8 cellular contexts compared by ENCODE assay signal in the genomic region with DNA sequence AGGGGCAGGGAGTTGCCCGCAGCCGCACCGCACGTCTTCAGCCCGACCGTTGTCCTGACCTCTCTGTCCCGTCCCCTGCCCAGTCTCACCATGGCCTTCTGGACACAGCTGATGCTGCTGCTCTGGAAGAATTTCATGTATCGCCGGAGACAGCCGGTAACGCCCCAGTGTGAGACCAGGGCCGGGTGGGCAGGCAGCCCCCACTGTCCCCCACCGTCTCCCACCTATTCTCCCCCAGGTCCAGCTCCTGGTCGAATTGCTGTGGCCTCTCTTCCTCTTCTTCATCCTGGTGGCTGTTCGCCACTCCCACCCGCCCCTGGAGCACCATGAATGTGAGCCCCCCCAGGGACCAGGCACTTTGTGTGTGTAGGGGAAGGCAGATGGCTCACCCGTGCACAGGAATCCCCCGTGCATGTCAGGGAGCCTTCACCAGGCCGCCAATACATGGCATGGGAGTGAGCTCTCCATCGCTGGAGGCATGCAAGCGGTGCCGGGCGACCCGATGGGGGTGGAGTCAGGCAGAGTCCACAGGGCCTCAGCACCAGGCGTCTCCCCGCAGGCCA. TPM values are rescaled to one million over a fixed set of nuclear protein-coding genes. Genes with fewer than 3 reads are reported as not detected.
A peak's percentile ranks its signal among the peaks of the same experiment; 100 is the strongest.
DNase-seq lines count a peak whose midpoint lies in the region; ATAC-seq, FAIRE-seq and TF ChIP-seq lines count a peak whose summit lies in the region.

No MANE protein-coding gene starts in this region.

- H2BK12ac ChIP-seq in mesenchymal stem cell (ENCODE audit: low read length in 2 of 2): peak overlapping the region; percentile 15 to 18

- no peak overlapping the region for H2BK120ac ChIP-seq in mesenchymal stem cell (ENCODE audit: low read depth, low read length)

- H2AFZ ChIP-seq in GM12878 (ENCODE audit: control insufficient read depth, low read depth, low read length) (peak overlapping the region; percentile 57), mesenchymal stem cell (ENCODE audit: low read depth, low read length) (peak overlapping the region; percentile 80)

- H3K4me1 ChIP-seq in heart right ventricle (peaks cover 5 to 56% (median 29%) of the 10 kb centered on the region in 9 donors), GM12878 (ENCODE audit: control insufficient read depth, insufficient read depth, low read length) (peaks cover 32% of the 10 kb centered on the region), mesenchymal stem cell (ENCODE audit: control insufficient read depth, insufficient read depth, low read depth, low read length) (peaks cover 37% of the 10 kb centered on the region), vagina (peaks cover 36% of the 10 kb centered on the region)

- 0 out of 2 replicates have a peak, but pooled peaks cover 3% of the 10 kb centered on the region for H3K79me2 ChIP-seq in GM12878 (ENCODE audit: control insufficient read depth, insufficient read depth, low read length)

- peak overlapping the region in 1 of 2 experiments; percentile 22 for H3K18ac ChIP-seq in mesenchymal stem cell (ENCODE audit: low read depth in 1 of 2, low read length in 2 of 2)

- H2BK5ac ChIP-seq in mesenchymal stem cell (ENCODE audit: low read depth, low read length, poor library complexity, severe bottlenecking): no peak overlapping the region

- H4K20me1 ChIP-seq in GM12878 (ENCODE audit: control insufficient read depth, insufficient read depth): no peaks in the 10 kb centered on the region

- WGBS in heart right ventricle, 2 donors: 36 to 38% methylated on average over 26 of the region's 26 CpGs
- 38% methylated on average over 24 of the region's 26 CpGs for WGBS in GM12878 (ENCODE audit: insufficient coverage, insufficient replicate concordance, low lambda C conversion rate, missing lambda C conversion rate)
- WGBS in mesenchymal stem cell: 62% methylated on average over 26 of the region's 26 CpGs

- BruUV-seq in GM12878 (replicated peaks; lab: Mats Ljungman, UMichigan): no TSS peak

- TF ChIP-seq EP300 in GM12878 (IDR thresholded peaks at IDR 0.05; ENCODE audit: borderline replicate concordance in 1 of 2, control insufficient read depth in 1 of 2, low read depth in 2 of 2, low read length in 2 of 2): no peak

- TF ChIP-seq POLR2A in GM12878 (IDR thresholded peaks at IDR 0.05; ENCODE audit: low read depth, low read length) (no peak), vagina (IDR thresholded peaks at IDR 0.05) (no peak)

- peaks cover 3% of the 10 kb centered on the region for H3K79me1 ChIP-seq in mesenchymal stem cell (replicated peaks; ENCODE audit: low read length, poor library complexity, severe bottlenecking)

- peak overlapping the region in 1 of 2 experiments; percentile 13 for H3K4ac ChIP-seq in mesenchymal stem cell (ENCODE audit: low read depth in 1 of 2, low read length in 2 of 2)

- H2BK15ac ChIP-seq in mesenchymal stem cell (ENCODE audit: low read depth, poor library complexity, severe bottlenecking): no peak overlapping the region

- no peaks in the 10 kb centered on the region for H3K9me3 ChIP-seq in heart right ventricle
- H3K9me3 ChIP-seq in GM12878 (replicated peaks; ENCODE audit: control insufficient read depth, insufficient read depth, low read length): no peaks in the 10 kb centered on the region; the same call in 2 of the 3 replicates
- no peaks in the 10 kb centered on the region for H3K9me3 ChIP-seq in mesenchymal stem cell (ENCODE audit: control insufficient read depth, low read length)
- no peaks in the 10 kb centered on the region for H3K9me3 ChIP-seq in vagina

- H4K91ac ChIP-seq in mesenchymal stem cell (ENCODE audit: low read length): no peak overlapping the region

- H3K23ac ChIP-seq in mesenchymal stem cell (ENCODE audit: low read length in 2 of 2): no peak overlapping the region

- H3K36me3 ChIP-seq in heart right ventricle (peaks cover 0 to 20% (median 0%) of the 10 kb centered on the region in 9 donors), GM12878 (ENCODE audit: control insufficient read depth in 2 of 2, insufficient read depth in 2 of 2, low read length in 1 of 2) (peaks cover 2 to 4% of the 10 kb centered on the region in 2 experiments; a peak in 3 of 4 replicates), mesenchymal stem cell (ENCODE audit: control insufficient read depth in 1 of 2, insufficient read depth in 2 of 2, low read depth in 1 of 2, low read length in 2 of 2) (peaks cover 19 to 66% of the 10 kb centered on the region in 2 experiments), vagina (peaks cover 0 to 12% of the 10 kb centered on the region in 2 donors)

- no peak overlapping the region for H2AK5ac ChIP-seq in mesenchymal stem cell (ENCODE audit: low read length, severe bottlenecking)

- no peak for TF ChIP-seq RAD21 in GM12878 (IDR thresholded peaks at IDR 0.05; ENCODE audit: insufficient read depth, low read depth, low read length)

- no peaks in the 10 kb centered on the region for H3K27me3 ChIP-seq in heart right ventricle
- H3K27me3 ChIP-seq in GM12878 (replicated peaks in 1 of 2; ENCODE audit: control insufficient read depth in 2 of 2, insufficient read depth in 2 of 2, low read length in 1 of 2): no peaks in the 10 kb centered on the region
- no peaks in the 10 kb centered on the region for H3K27me3 ChIP-seq in mesenchymal stem cell (ENCODE audit: control insufficient read depth in 1 of 2, insufficient read depth in 1 of 2, low read length in 2 of 2)
- H3K27me3 ChIP-seq in vagina: no peaks in the 10 kb centered on the region

- 0 out of 2 replicates have a peak overlapping the region, but pooled peaks have one; percentile 25 for H3K9ac ChIP-seq in GM12878 (ENCODE audit: control insufficient read depth, insufficient read depth, low read length)
- peak overlapping the region; percentile 51 for H3K9ac ChIP-seq in mesenchymal stem cell (ENCODE audit: low read length)

- H3K4me2 ChIP-seq in GM12878 (ENCODE audit: control insufficient read depth, insufficient read depth): peak overlapping the region; percentile 73
- peak overlapping the region; percentile 88 for H3K4me2 ChIP-seq in mesenchymal stem cell (ENCODE audit: low read length, poor library complexity, severe bottlenecking)

- no peak for TF ChIP-seq CTCF in heart right ventricle (IDR thresholded peaks at IDR 0.05)
- no peak for TF ChIP-seq CTCF in GM12878 (IDR thresholded peaks at IDR 0.05 in 2 of 3, conservative IDR thresholded peaks at IDR 0.05 in 1 of 3; ENCODE audit: control insufficient read depth in 2 of 3, extremely low read depth in 1 of 3, insufficient read depth in 1 of 3, low read depth in 3 of 3, low read length in 3 of 3)
- TF ChIP-seq CTCF in vagina (IDR thresholded peaks at IDR 0.05): no peak

- peak overlapping the region in 9 of 10 donors; percentile 30 to 73 (median 63) for H3K4me3 ChIP-seq in heart right ventricle
- peak overlapping the region; percentile 46; the same call in 1 of the 2 replicates for H3K4me3 ChIP-seq in GM12878
- H3K4me3 ChIP-seq in mesenchymal stem cell (ENCODE audit: insufficient read depth in 1 of 2, low read depth in 1 of 2, low read length in 2 of 2): peak overlapping the region; percentile 38 to 86
- H3K4me3 ChIP-seq in vagina: peak overlapping the region; percentile 51 to 55

- POLR2A ChIA-PET in GM12878 (lab: Charles Lee): interaction anchor here (0.6 to 6.3 kb wide), 5 partner anchors 8 to 36 kb away, joined by 4 to 83 read pairs (median 6); a partner anchor contains a TSS

- in situ Hi-C loops in GM12878 (cut with MboI): no loop called here

- CTCF ChIA-PET in GM12878 (lab: Yijun Ruan, JAX): interaction anchor here (0.8 to 2.3 kb wide), 6 partner anchors 17 to 203 kb away, joined by 3 to 10 read pairs (median 3); no protein-coding TSS in a partner anchor

- SMC1A ChIA-PET in GM12878 (lab: Charles Lee; ENCODE audit: uncharacterized antibody, unreplicated experiment): interaction anchor here (0.9 to 5.9 kb wide), 2 partner anchors 13 to 92 kb away, joined by 3 to 22 read pairs; no protein-coding TSS in a partner anchor

- peak overlapping the region in 4 of 10 donors; percentile 13 to 92 (median 26) for H3K27ac ChIP-seq in heart right ventricle
- no peak overlapping the region for H3K27ac ChIP-seq in GM12878 (ENCODE audit: control insufficient read depth, insufficient read depth)
- no peak overlapping the region for H3K27ac ChIP-seq in mesenchymal stem cell (ENCODE audit: low read length, poor library complexity, severe bottlenecking)
- H3K27ac ChIP-seq in vagina: no peak overlapping the region

- no peak for FAIRE-seq in GM12878 (lab: Jason Lieb, UNC)

- intact Hi-C loops in heart right ventricle (cut with DNase I) (loop anchor here in 6 of 10 donors (2.0 to 10.0 kb wide), 5 partner anchors 41 to 56 kb away; a partner anchor contains a TSS), left ventricle myocardium superior (cut with micrococcal nuclease) (no loop called here), GM12878 (cut with micrococcal nuclease; ENCODE audit: unreplicated experiment) (loop anchor here (2.0 kb wide), 1 partner anchor 21 kb away; no protein-coding TSS in a partner anchor), vagina (cut with DNase I) (no loop called here)

- ATAC-seq in heart right ventricle (peak in 3 of 8 donors; percentile 0 to 2 (median 2)), left ventricle myocardium superior (no peak), GM12878 (no peak), HG02571 (IDR thresholded peaks at IDR 0.05; ENCODE audit: unreplicated experiment) (no peak)

- H3K14ac ChIP-seq in mesenchymal stem cell (ENCODE audit: low read length in 2 of 2): peak overlapping the region in 1 of 2 experiments; percentile 56

- RAD21 ChIA-PET in GM12878 (lab: Charles Lee; ENCODE audit: unreplicated experiment): interaction anchor here (0.8 to 1.8 kb wide), 5 partner anchors 13 to 72 kb away, joined by 3 to 5 read pairs (median 4); a partner anchor contains a TSS

- no peak for DNase-seq in heart right ventricle
- DNase-seq in left ventricle myocardium superior: no peak
- no peak for DNase-seq in GM12878 (ENCODE audit: low read depth, low spot score)
- DNase-seq in mesenchymal stem cell: no peak
- no peak for DNase-seq in vagina (ENCODE audit: extremely low spot score in 2 of 2)
- no peak for DNase-seq in mucosa of gallbladder (ENCODE audit: low spot score)
- no peak for DNase-seq in NK-92 (lab: John Stamatoyannopoulos, UW; ENCODE audit: unreplicated experiment)

- H4K8ac ChIP-seq in mesenchymal stem cell (ENCODE audit: low read length): no peak overlapping the region

RNA-seq across cellular contexts. Expression of a gene that starts 1.4 kb away (rescaled TPM):
- total RNA-seq in heart right ventricle (10 to 100 TPM in 1 of 10 donors, 1 to 10 TPM in 9; 4.3 to 18.1 (median 5.6) TPM), left ventricle myocardium superior (9.4 TPM), GM12878 (2014; rRNA removed) (14.9 and 18.1 TPM in 2 replicates), GM12878 (2014; rRNA removed; fragmentation: Illumina TruSeq; extraction: Trizol) (5.6 and 7.6 TPM in 2 replicates), GM12878 (2021) (38.7 and 49.5 TPM in 2 replicates), vagina (29.5 TPM), mucosa of gallbladder (49.0 TPM)
- polyA plus RNA-seq in heart right ventricle (10 to 100 TPM in 1 of 2 donors, 1 to 10 TPM in 1; 2.7 to 23.4 TPM), GM12878 (2011; rRNA removed) (3.3 and 5.5 TPM in 2 replicates), GM12878 (2014; fragmentation: Illumina TruSeq; extraction: Trizol) (4.6 and 11.4 TPM in 2 replicates), GM12878 (2014; fragmentation: Nextera tagmentation; extraction: Ambion mirVana) (1 to 10 TPM; 1.0 to 2.9 TPM), GM12878 (2014; rRNA removed) (26.9 and 36.5 TPM in 2 replicates), GM12878 (2016; fragmentation: Nextera tagmentation; extraction: Ambion mirVana) (10 to 100 TPM; 22.0 to 22.1 TPM)
- total RNA-seq in GM12878 (2013; cell fraction: nucleolus; rRNA removed): 50.3 and 55.4 TPM in 2 replicates
- polyA plus RNA-seq in GM12878 (2011; ENCODE audit: low read depth): 16.4 TPM
- 7.0 and 10.0 TPM in 2 replicates for polyA plus RNA-seq in GM12878 (2011; cell fraction: cytosol; rRNA removed)
- polyA plus RNA-seq in GM12878 (2011; cell fraction: nucleus; rRNA removed): 81.6 and 107 TPM in 2 replicates
- polyA plus RNA-seq in GM12878 (2012): 15.2 and 21.6 TPM in 2 replicates
- polyA minus RNA-seq in GM12878 (2011; rRNA and poly(A)+ RNA removed): 4.3 and 9.4 TPM in 2 replicates
- polyA minus RNA-seq in GM12878 (2011; cell fraction: cytosol; rRNA and poly(A)+ RNA removed): 5.8 and 7.9 TPM in 2 replicates
- 24.3 and 39.7 TPM in 2 replicates for polyA minus RNA-seq in GM12878 (2011; cell fraction: nucleus; rRNA and poly(A)+ RNA removed)
- 8.4 TPM for polyA plus RNA-seq in mesenchymal stem cell (2013, experiment 1 of 2)
- 8.4 TPM for polyA plus RNA-seq in mesenchymal stem cell (2013, experiment 2 of 2)

RNA-seq across cellular contexts. Expression of a gene that starts 14.9 kb away (rescaled TPM):
- total RNA-seq in heart right ventricle: 100 to 1,000 TPM in 2 of 10 donors, 10 to 100 TPM in 8; 33.0 to 117 (median 63.5) TPM
- 10 to 100 TPM; 49.0 to 61.2 TPM for polyA plus RNA-seq in heart right ventricle
- 94.0 TPM for total RNA-seq in left ventricle myocardium superior
- total RNA-seq in GM12878 (2013; cell fraction: nucleolus; rRNA removed): 28.5 and 30.8 TPM in 2 replicates
- 154 and 195 TPM in 2 replicates for total RNA-seq in GM12878 (2014; rRNA removed)
- 95.8 and 115 TPM in 2 replicates for total RNA-seq in GM12878 (2014; rRNA removed; fragmentation: Illumina TruSeq; extraction: Trizol)
- total RNA-seq in GM12878 (2021): 289 and 311 TPM in 2 replicates
- 64.3 TPM for polyA plus RNA-seq in GM12878 (2011; ENCODE audit: low read depth)
- polyA plus RNA-seq in GM12878 (2011; rRNA removed): 28.6 and 54.2 TPM in 2 replicates
- polyA plus RNA-seq in GM12878 (2011; cell fraction: cytosol; rRNA removed): 104 and 118 TPM in 2 replicates
- polyA plus RNA-seq in GM12878 (2011; cell fraction: nucleus; rRNA removed): 80.2 and 133 TPM in 2 replicates
- 117 and 149 TPM in 2 replicates for polyA plus RNA-seq in GM12878 (2012)
- polyA plus RNA-seq in GM12878 (2014; fragmentation: Illumina TruSeq; extraction: Trizol): 60.1 and 168 TPM in 2 replicates
- 10 to 100 TPM; 34.7 to 42.5 TPM for polyA plus RNA-seq in GM12878 (2014; fragmentation: Nextera tagmentation; extraction: Ambion mirVana)
- polyA plus RNA-seq in GM12878 (2014; rRNA removed): 177 and 213 TPM in 2 replicates
- 100 to 1,000 TPM; 269 to 273 TPM for polyA plus RNA-seq in GM12878 (2016; fragmentation: Nextera tagmentation; extraction: Ambion mirVana)
- 71.8 and 98.5 TPM in 2 replicates for polyA minus RNA-seq in GM12878 (2011; rRNA and poly(A)+ RNA removed)
- polyA minus RNA-seq in GM12878 (2011; cell fraction: cytosol; rRNA and poly(A)+ RNA removed): 91.4 and 128 TPM in 2 replicates
- 14.9 and 31.0 TPM in 2 replicates for polyA minus RNA-seq in GM12878 (2011; cell fraction: nucleus; rRNA and poly(A)+ RNA removed)
- 374 TPM for polyA plus RNA-seq in mesenchymal stem cell (2013, experiment 1 of 2)
- polyA plus RNA-seq in mesenchymal stem cell (2013, experiment 2 of 2): 362 TPM
- 76.1 TPM for total RNA-seq in vagina
- 104 TPM for total RNA-seq in mucosa of gallbladder

RNA-seq across cellular contexts. Expression of a gene that starts 20.0 kb away (rescaled TPM):
- total RNA-seq in heart right ventricle (not detected), left ventricle myocardium superior (not detected), GM12878 (2014; rRNA removed) (not detected in 2 replicates), GM12878 (2014; rRNA removed; fragmentation: Illumina TruSeq; extraction: Trizol) (not detected in 2 replicates), GM12878 (2021) (not detected in 2 replicates), vagina (not detected), mucosa of gallbladder (not detected)
- polyA plus RNA-seq in heart right ventricle (not detected), GM12878 (2011; rRNA removed) (not detected in 2 replicates), GM12878 (2014; fragmentation: Illumina TruSeq; extraction: Trizol) (not detected in 2 replicates), GM12878 (2014; fragmentation: Nextera tagmentation; extraction: Ambion mirVana) (not detected), GM12878 (2014; rRNA removed) (not detected in 2 replicates), GM12878 (2016; fragmentation: Nextera tagmentation; extraction: Ambion mirVana) (not detected)
- total RNA-seq in GM12878 (2013; cell fraction: nucleolus; rRNA removed): not detected in 2 replicates
- polyA plus RNA-seq in GM12878 (2011; ENCODE audit: low read depth): not detected
- polyA plus RNA-seq in GM12878 (2011; cell fraction: cytosol; rRNA removed): not detected in 2 replicates
- polyA plus RNA-seq in GM12878 (2011; cell fraction: nucleus; rRNA removed): not detected in 2 replicates
- not detected in 2 replicates for polyA plus RNA-seq in GM12878 (2012)
- 1,322 TPM in 1 of 2 replicates, not detected in the other for polyA minus RNA-seq in GM12878 (2011; rRNA and poly(A)+ RNA removed)
- not detected in 2 replicates for polyA minus RNA-seq in GM12878 (2011; cell fraction: cytosol; rRNA and poly(A)+ RNA removed)
- under 0.01 TPM in 1 of 2 replicates, not detected in the other for polyA minus RNA-seq in GM12878 (2011; cell fraction: nucleus; rRNA and poly(A)+ RNA removed)
- not detected for polyA plus RNA-seq in mesenchymal stem cell (2013, experiment 1 of 2)
- polyA plus RNA-seq in mesenchymal stem cell (2013, experiment 2 of 2): not detected

RNA-seq across cellular contexts. Expression of a gene that starts 20.4 kb away (rescaled TPM):
- total RNA-seq in heart right ventricle (100 to 1,000 TPM in 8 of 10 donors, 10 to 100 TPM in 2; 94.3 to 141 (median 111) TPM), left ventricle myocardium superior (122 TPM), GM12878 (2014; rRNA removed) (120 and 143 TPM in 2 replicates), GM12878 (2014; rRNA removed; fragmentation: Illumina TruSeq; extraction: Trizol) (28.6 and 32.3 TPM in 2 replicates), GM12878 (2021) (144 and 155 TPM in 2 replicates), vagina (130 TPM), mucosa of gallbladder (182 TPM)
- polyA plus RNA-seq in heart right ventricle (100 to 1,000 TPM; 144 to 289 TPM), GM12878 (2011; rRNA removed) (35.7 and 77.7 TPM in 2 replicates), GM12878 (2014; fragmentation: Illumina TruSeq; extraction: Trizol) (10.5 and 33.2 TPM in 2 replicates), GM12878 (2014; fragmentation: Nextera tagmentation; extraction: Ambion mirVana) (under 1 TPM; 0.43 to 0.86 TPM), GM12878 (2014; rRNA removed) (184 and 247 TPM in 2 replicates), GM12878 (2016; fragmentation: Nextera tagmentation; extraction: Ambion mirVana) (10 to 100 TPM; 54.4 to 69.6 TPM)
- 180 and 203 TPM in 2 replicates for total RNA-seq in GM12878 (2013; cell fraction: nucleolus; rRNA removed)
- 27.3 TPM for polyA plus RNA-seq in GM12878 (2011; ENCODE audit: low read depth)
- polyA plus RNA-seq in GM12878 (2011; cell fraction: cytosol; rRNA removed): 90.0 and 162 TPM in 2 replicates
- polyA plus RNA-seq in GM12878 (2011; cell fraction: nucleus; rRNA removed): 970 and 990 TPM in 2 replicates
- 108 and 115 TPM in 2 replicates for polyA plus RNA-seq in GM12878 (2012)
- polyA minus RNA-seq in GM12878 (2011; rRNA and poly(A)+ RNA removed): 44.8 and 49.7 TPM in 2 replicates
- polyA minus RNA-seq in GM12878 (2011; cell fraction: cytosol; rRNA and poly(A)+ RNA removed): 18.7 and 26.3 TPM in 2 replicates
- 57.7 and 78.5 TPM in 2 replicates for polyA minus RNA-seq in GM12878 (2011; cell fraction: nucleus; rRNA and poly(A)+ RNA removed)
- polyA plus RNA-seq in mesenchymal stem cell (2013, experiment 1 of 2): 115 TPM
- 119 TPM for polyA plus RNA-seq in mesenchymal stem cell (2013, experiment 2 of 2)

RNA-seq across cellular contexts. Expression of a gene that starts 25.6 kb away (rescaled TPM):
- 10 to 100 TPM in 1 of 10 donors, 1 to 10 TPM in 9; 1.9 to 27.4 (median 4.1) TPM for total RNA-seq in heart right ventricle
- 1 to 10 TPM; 4.4 to 8.6 TPM for polyA plus RNA-seq in heart right ventricle
- 6.0 TPM for total RNA-seq in left ventricle myocardium superior
- total RNA-seq in GM12878 (2013; cell fraction: nucleolus; rRNA removed): 190 and 196 TPM in 2 replicates
- 116 and 146 TPM in 2 replicates for total RNA-seq in GM12878 (2014; rRNA removed)
- total RNA-seq in GM12878 (2014; rRNA removed; fragmentation: Illumina TruSeq; extraction: Trizol): 21.4 and 26.2 TPM in 2 replicates
- 142 and 151 TPM in 2 replicates for total RNA-seq in GM12878 (2021)
- 33.0 TPM for polyA plus RNA-seq in GM12878 (2011; ENCODE audit: low read depth)
- 20.8 and 53.2 TPM in 2 replicates for polyA plus RNA-seq in GM12878 (2011; rRNA removed)
- 64.0 and 103 TPM in 2 replicates for polyA plus RNA-seq in GM12878 (2011; cell fraction: cytosol; rRNA removed)
- 223 and 275 TPM in 2 replicates for polyA plus RNA-seq in GM12878 (2011; cell fraction: nucleus; rRNA removed)
- 85.3 and 105 TPM in 2 replicates for polyA plus RNA-seq in GM12878 (2012)
- 1.4 and 9.8 TPM in 2 replicates for polyA plus RNA-seq in GM12878 (2014; fragmentation: Illumina TruSeq; extraction: Trizol)
- polyA plus RNA-seq in GM12878 (2014; fragmentation: Nextera tagmentation; extraction: Ambion mirVana): 1 to 10 TPM; 1.4 to 7.8 TPM
- 96.0 and 125 TPM in 2 replicates for polyA plus RNA-seq in GM12878 (2014; rRNA removed)
- polyA plus RNA-seq in GM12878 (2016; fragmentation: Nextera tagmentation; extraction: Ambion mirVana): 10 to 100 TPM; 66.6 to 82.6 TPM
- polyA minus RNA-seq in GM12878 (2011; rRNA and poly(A)+ RNA removed): 36.0 and 96.7 TPM in 2 replicates
- polyA minus RNA-seq in GM12878 (2011; cell fraction: cytosol; rRNA and poly(A)+ RNA removed): 45.4 and 45.7 TPM in 2 replicates
- 32.4 and 52.2 TPM in 2 replicates for polyA minus RNA-seq in GM12878 (2011; cell fraction: nucleus; rRNA and poly(A)+ RNA removed)
- polyA plus RNA-seq in mesenchymal stem cell (2013, experiment 1 of 2): 0.17 TPM
- 0.15 TPM for polyA plus RNA-seq in mesenchymal stem cell (2013, experiment 2 of 2)
- total RNA-seq in vagina: 36.8 TPM
- 42.4 TPM for total RNA-seq in mucosa of gallbladder

Comparison
In these comparisons a context has a peak if more than half of its experiments do, and no peak if none do; other contexts are left out.
1. intact Hi-C loops: an anchor here in heart right ventricle (2.0 to 10.0 kb wide) and GM12878 (2.0 kb wide); none called in left ventricle myocardium superior and vagina.